ENCODE assay signal across 22 cellular contexts in genomic region chr2:39362595-39362994, GRCh38.
DNase-seq lines count a peak whose midpoint lies in the region; ATAC-seq, FAIRE-seq and TF ChIP-seq lines count a peak whose summit lies in the region.
"Had no signal": no experiment of that assay in that cellular context is flagged by ENCODE, and none has a peak within 500 bp of the region (broad histone marks: within the 10 kb centered on the region; RNA-seq: fewer than 3 reads in every experiment).

No MANE protein-coding gene starts in this region.

- H3K4me3 Mint-ChIP-seq in WTC11 = no peak overlapping the region
- H3K4me3 Mint-ChIP-seq in endodermal cell = no peak overlapping the region
- H3K4me3 Mint-ChIP-seq in activated CD4-positive, alpha-beta memory T cell treated with anti-CD3 and anti-CD28 coated beads for 36 hours = no peak overlapping the region
- H3K4me3 Mint-ChIP-seq: CD4-positive, alpha-beta memory T cell; GM23338; HFFc6 had no signal

- no peaks in the 10 kb centered on the region for H3K27me3 ChIP-seq in HepG2 (ENCODE audit: control insufficient read depth in 1 of 2, insufficient read depth in 2 of 2, low read length in 2 of 2)
- H3K27me3 ChIP-seq in right lobe of liver = no peaks in the 10 kb centered on the region
- no peaks in the 10 kb centered on the region for H3K27me3 ChIP-seq in endodermal cell (ENCODE audit: control insufficient read depth, insufficient read depth, low read length, poor library complexity, severe bottlenecking)
- no peaks in the 10 kb centered on the region for H3K27me3 ChIP-seq in transverse colon

- peaks cover 52% of the 10 kb centered on the region for H3K9me3 Mint-ChIP-seq in WTC11
- peaks cover 88% of the 10 kb centered on the region for H3K9me3 Mint-ChIP-seq in endodermal cell
- H3K9me3 Mint-ChIP-seq in activated CD4-positive, alpha-beta memory T cell treated with anti-CD3 and anti-CD28 coated beads for 36 hours = peaks cover 40% of the 10 kb centered on the region

- TF ChIP-seq RAD21 in HepG2 (CRISPR knock-in tag; IDR thresholded peaks at IDR 0.05) = no peak

- H2AFZ ChIP-seq in HepG2 (ENCODE audit: low read length) = no peak overlapping the region
- H2AFZ ChIP-seq: GM23338 had no signal

- H3K4me1 Mint-ChIP-seq in WTC11 (peaks cover 46% of the 10 kb centered on the region), endodermal cell (no peaks in the 10 kb centered on the region)
- H3K4me1 Mint-ChIP-seq in activated CD4-positive, alpha-beta memory T cell treated with anti-CD3 and anti-CD28 coated beads for 36 hours (ENCODE audit: low read depth) = no peaks in the 10 kb centered on the region
- H3K4me1 Mint-ChIP-seq: CD4-positive, alpha-beta memory T cell had no signal

- H3K4me1 ChIP-seq in HepG2 (ENCODE audit: insufficient read depth, low read length) (peaks cover 8% of the 10 kb centered on the region), right lobe of liver (no peaks in the 10 kb centered on the region), endodermal cell (ENCODE audit: control insufficient read depth, insufficient read depth, low read length) (no peaks in the 10 kb centered on the region), transverse colon (no peaks in the 10 kb centered on the region)

- CTCF ChIA-PET in HepG2 (lab: Yijun Ruan, JAX; ENCODE audit: low intra/inter-chr PET ratio, low total read pairs) = no interaction called here
- CTCF ChIA-PET in WTC11 (lab: Charles Lee) = no interaction called here
- CTCF ChIA-PET in activated CD4-positive, alpha-beta memory T cell treated with anti-CD3 and anti-CD28 coated beads for 36 hours (lab: Charles Lee) = interaction anchor here (1.4 to 1.5 kb wide), 2 partner anchors 15 to 18 kb away, joined by 3 read pairs; no protein-coding TSS in a partner anchor

- intact Hi-C loops in HepG2 (cut with micrococcal nuclease; ENCODE audit: unreplicated experiment) = no loop called here
- intact Hi-C loops in right lobe of liver (cut with DNase I) = no loop called here
- intact Hi-C loops in transverse colon (cut with DNase I; ENCODE audit: low total_unique reads) = no loop called here
- intact Hi-C loops in activated CD4-positive, alpha-beta memory T cell treated with anti-CD3 and anti-CD28 coated beads for 36 hours (cut with micrococcal nuclease) = no loop called here

- H3K36me3 ChIP-seq in HepG2 (replicated peaks in 1 of 2; ENCODE audit: control insufficient read depth in 1 of 2, insufficient read depth in 2 of 2, low read length in 2 of 2) = peaks cover 10 to 40% of the 10 kb centered on the region in 2 experiments
- no peaks in the 10 kb centered on the region for H3K36me3 ChIP-seq in right lobe of liver
- H3K36me3 ChIP-seq in endodermal cell (ENCODE audit: control insufficient read depth, insufficient read depth, low read length) = peaks cover 56% of the 10 kb centered on the region
- peaks cover 0 to 4% (median 0%) of the 10 kb centered on the region in 4 donors for H3K36me3 ChIP-seq in transverse colon

- H3K9me3 ChIP-seq in HepG2 (ENCODE audit: low read length) (peaks cover 39% of the 10 kb centered on the region), right lobe of liver (no peaks in the 10 kb centered on the region), endodermal cell (ENCODE audit: control insufficient read depth, low read length) (peaks cover 93% of the 10 kb centered on the region), transverse colon (peaks cover 29 to 33% of the 10 kb centered on the region in 2 donors)

- DNase-seq in HepG2 (ENCODE audit: low spot score) = no peak
- no peak for DNase-seq in right lobe of liver
- no peak for DNase-seq in WTC11 (ENCODE audit: low spot score)
- DNase-seq in endodermal cell = no peak
- DNase-seq in transverse colon = no peak
- DNase-seq in activated CD4-positive, alpha-beta memory T cell treated with anti-CD3 and anti-CD28 coated beads for 36 hours = no peak
- DNase-seq: ACHN; C1 segment of cervical spinal cord; Calu3; CD4-positive, alpha-beta memory T cell; COR-L47; DMS53; DMS79 treated with DMSO at 0.1 percent for 48 hours; GF-D8; HCEC 1CT; HFFc6 had no signal

- H3K4me3 ChIP-seq in HepG2 (replicated peaks in 1 of 3; ENCODE audit: insufficient read depth in 1 of 3, low read depth in 2 of 3, low read length in 3 of 3) = no peak overlapping the region
- H3K4me3 ChIP-seq in right lobe of liver = no peak overlapping the region
- peak overlapping the region; percentile 22 for H3K4me3 ChIP-seq in endodermal cell (ENCODE audit: low read length)
- H3K4me3 ChIP-seq in transverse colon = no peak overlapping the region
- H3K4me3 ChIP-seq: GM23338 had no signal

- H3K27me3 Mint-ChIP-seq in WTC11 (ENCODE audit: low read depth) = peaks cover 12% of the 10 kb centered on the region
- no peaks in the 10 kb centered on the region for H3K27me3 Mint-ChIP-seq in endodermal cell (ENCODE audit: insufficient read depth)
- H3K27me3 Mint-ChIP-seq in activated CD4-positive, alpha-beta memory T cell treated with anti-CD3 and anti-CD28 coated beads for 36 hours = no peaks in the 10 kb centered on the region
- H3K27me3 Mint-ChIP-seq: CD4-positive, alpha-beta memory T cell had no signal

- H3K36me3 Mint-ChIP-seq in WTC11 (peaks cover 63% of the 10 kb centered on the region), endodermal cell (ENCODE audit: low read depth) (peaks cover 84% of the 10 kb centered on the region)
- H3K36me3 Mint-ChIP-seq in activated CD4-positive, alpha-beta memory T cell treated with anti-CD3 and anti-CD28 coated beads for 36 hours = peaks cover 37% of the 10 kb centered on the region

- no peak overlapping the region for H3K4me2 ChIP-seq in HepG2 (ENCODE audit: low read depth, low read length)
- H3K4me2 ChIP-seq: GM23338 had no signal

- no peak overlapping the region for H3K27ac ChIP-seq in HepG2 (ENCODE audit: extremely low read length, insufficient read depth, low read length)
- no peak overlapping the region for H3K27ac ChIP-seq in right lobe of liver
- H3K27ac ChIP-seq in endodermal cell (ENCODE audit: low read depth, low read length) = no peak overlapping the region
- no peak overlapping the region for H3K27ac ChIP-seq in transverse colon
- H3K27ac ChIP-seq: 22Rv1 had no signal

- no peak for TF ChIP-seq EP300 in HepG2 (IDR thresholded peaks at IDR 0.05; ENCODE audit: low read depth in 2 of 2, low read length in 2 of 2)
- TF ChIP-seq EP300 in HepG2 (CRISPR knock-in tag; IDR thresholded peaks at IDR 0.05; ENCODE audit: borderline replicate concordance) = no peak
- TF ChIP-seq EP300 in transverse colon (IDR thresholded peaks at IDR 0.05; ENCODE audit: low read depth) = no peak

- no peak overlapping the region; the same call in 1 of the 2 replicates for H3K27ac Mint-ChIP-seq in WTC11
- H3K27ac Mint-ChIP-seq in endodermal cell = no peak overlapping the region
- H3K27ac Mint-ChIP-seq in activated CD4-positive, alpha-beta memory T cell treated with anti-CD3 and anti-CD28 coated beads for 36 hours = no peak overlapping the region
- H3K27ac Mint-ChIP-seq: CD4-positive, alpha-beta memory T cell; GM23338; HFFc6 had no signal

- BruUV-seq in HepG2 (replicated peaks; lab: Mats Ljungman, UMichigan) = no TSS peak

- no peak for TF ChIP-seq CTCF in HepG2 (CRISPR knock-in tag; IDR thresholded peaks at IDR 0.05)
- no peak for TF ChIP-seq CTCF in right lobe of liver (IDR thresholded peaks at IDR 0.05)
- no peak for TF ChIP-seq CTCF in WTC11 (IDR thresholded peaks at IDR 0.05)
- no peak for TF ChIP-seq CTCF in endodermal cell (conservative IDR thresholded peaks at IDR 0.05)
- no peak for TF ChIP-seq CTCF in transverse colon (IDR thresholded peaks at IDR 0.05)

- POLR2A ChIA-PET in HepG2 (lab: Yijun Ruan, JAX) = no interaction called here
- POLR2A ChIA-PET in WTC11 (lab: Charles Lee) = no interaction called here
- POLR2A ChIA-PET in activated CD4-positive, alpha-beta memory T cell treated with anti-CD3 and anti-CD28 coated beads for 36 hours (lab: Charles Lee) = no interaction called here

- TF ChIP-seq POLR2A in HepG2 (IDR thresholded peaks at IDR 0.05; ENCODE audit: insufficient read depth in 1 of 2, low read depth in 2 of 2, low read length in 2 of 2) (no peak), right lobe of liver (IDR thresholded peaks at IDR 0.05) (no peak), transverse colon (IDR thresholded peaks at IDR 0.05) (no peak)

- WGBS in HepG2 (ENCODE audit: low lambda C conversion rate) = 96% methylated on average over 4 of the region's 4 CpGs
- 96% methylated on average over 4 of the region's 4 CpGs for WGBS in right lobe of liver (ENCODE audit: insufficient coverage, low coverage, low lambda C conversion rate, missing lambda C conversion rate)
- 92% methylated on average over 4 of the region's 4 CpGs; no CpG with 5 or more reads in 1 of the 2 experiments for WGBS in endodermal cell (ENCODE audit: insufficient coverage in 1 of 2, insufficient read length in 1 of 2), 2 experiments
- WGBS in transverse colon (ENCODE audit: low coverage in 1 of 2), 2 donors = 95 to 96% methylated on average over 4 of the region's 4 CpGs

- in situ Hi-C loops in HepG2 (cut with HindIII; ENCODE audit: extremely low pct_ligation_motif_present, low pct_unique_long_range_greater_than_20kb) (no loop called here), transverse colon (cut with MboI; ENCODE audit: low pct_ligation_motif_present in 1 of 4, low pct_unique_long_range_greater_than_20kb in 1 of 4, low sequenced_read_pairs in 3 of 4) (loop anchor here in 1 of 4 donors (25.0 kb wide), 1 partner anchor 350 kb away; no protein-coding TSS in a partner anchor)

- peaks cover 13% of the 10 kb centered on the region; the same call in 1 of the 2 replicates for H4K20me1 ChIP-seq in HepG2 (ENCODE audit: insufficient read depth, low read length)

- H3K9ac ChIP-seq in HepG2 (ENCODE audit: insufficient read depth, low read depth, low read length) = no peak overlapping the region
- H3K9ac ChIP-seq in endodermal cell (ENCODE audit: extremely low read depth, low read length, poor library complexity, severe bottlenecking) = no peak overlapping the region

- peaks cover 80% of the 10 kb centered on the region for H3K79me2 ChIP-seq in HepG2 (ENCODE audit: insufficient read depth, low read length)

- ATAC-seq in HepG2 (no peak), right lobe of liver (no peak), WTC11 (no peak)
- ATAC-seq: GM23338 had no signal

- FAIRE-seq in HepG2 (lab: Jason Lieb, UNC) = no peak
- FAIRE-seq: A204.1, GM12891, GM18507, H54 had no signal

TF ChIP-seq in WTC11, 78 proteins besides CTCF, POLR2A, EP300 and RAD21:
- TF ChIP-seq GTF2I (CRISPR knock-in tag; conservative IDR thresholded peaks at IDR 0.05) = 0 out of 2 replicates have a peak, but pooled peaks have one; percentile 27
- TF ChIP-seq NR1H2 (CRISPR knock-in tag; IDR thresholded peaks at IDR 0.05) = no peak
